Comparison of ENCODE assay signal across 25 cellular contexts in the genomic region with DNA sequence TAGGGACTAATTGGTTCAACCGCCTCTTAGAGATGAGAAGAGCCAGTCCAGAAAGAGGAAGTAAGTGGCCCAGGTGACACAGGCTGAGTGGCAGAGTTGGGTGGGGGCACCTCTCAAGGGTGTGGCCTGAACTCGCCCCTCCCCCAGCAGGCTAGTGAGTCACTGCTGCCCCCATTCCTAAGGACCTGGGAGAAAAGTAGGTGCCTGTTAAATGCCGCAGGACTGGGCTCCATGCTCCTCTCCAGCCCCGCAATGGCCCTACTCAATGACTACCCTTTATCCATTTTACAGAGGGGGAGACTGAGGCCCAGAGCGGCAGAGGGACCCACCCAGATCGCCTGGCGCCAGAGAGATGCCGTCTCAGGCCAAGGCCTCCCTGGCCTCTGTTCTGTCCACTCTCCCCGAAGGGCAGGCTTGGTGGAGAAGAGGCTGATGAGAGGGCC. TPM values are rescaled to one million over a fixed set of nuclear protein-coding genes. Genes with fewer than 3 reads are reported as not detected.
DNase-seq lines count a peak whose midpoint lies in the region; ATAC-seq, FAIRE-seq and TF ChIP-seq lines count a peak whose summit lies in the region.
"Had no signal": no experiment of that assay in that cellular context is flagged by ENCODE, and none has a peak within 500 bp of the region (broad histone marks: within the 10 kb centered on the region; RNA-seq: fewer than 3 reads in every experiment).

No MANE protein-coding gene starts in this region.

- H3K4me2 ChIP-seq in Karpas-422 (ENCODE audit: low read depth, low read length, poor library complexity, severe bottlenecking), result no peak overlapping the region
- H3K4me2 ChIP-seq in OCI-LY1 (ENCODE audit: low read length), result peak overlapping the region; percentile 57
- H3K4me2 ChIP-seq in H1 (ENCODE audit: insufficient read depth in 1 of 2, low read depth in 2 of 2, low read length in 2 of 2), result no peak overlapping the region

- CTCF ChIA-PET in H1 (lab: Charles Lee; ENCODE audit: partially characterized antibody), result interaction anchor here (1.0 to 5.9 kb wide), 5 partner anchors 11 to 207 kb away, joined by 3 to 53 read pairs (median 4); partner anchors contain the start of genes AFMID and TK1

- no peaks in the 10 kb centered on the region for H3K9me2 ChIP-seq in Karpas-422 (replicated peaks; ENCODE audit: insufficient read depth, low read length)
- no peaks in the 10 kb centered on the region for H3K9me2 ChIP-seq in OCI-LY1 (ENCODE audit: low read depth, low read length)

- H3K36me3 Mint-ChIP-seq in stimulated activated effector memory CD8-positive, alpha-beta T cell treated with anti-CD3 and anti-CD28 coated beads, Interleukin-12 subunit alpha, Interleukin-12 subunit beta, amount 100 ng/mL, for 72 hours, result no peaks in the 10 kb centered on the region
- H3K36me3 Mint-ChIP-seq: immature natural killer cell, natural killer cell had no signal

- H3K36me3 ChIP-seq in Karpas-422 (ENCODE audit: insufficient read depth, low read length) (no peaks in the 10 kb centered on the region), OCI-LY1 (ENCODE audit: insufficient read depth, low read length) (no peaks in the 10 kb centered on the region), H1 (ENCODE audit: control insufficient read depth in 2 of 4, insufficient read depth in 4 of 4, low read length in 3 of 4) (no peaks in the 10 kb centered on the region), tibial nerve (no peaks in the 10 kb centered on the region)
- H3K36me3 ChIP-seq: breast epithelium, esophagus squamous epithelium had no signal

- no peaks in the 10 kb centered on the region for H3K9me3 Mint-ChIP-seq in stimulated activated effector memory CD8-positive, alpha-beta T cell treated with anti-CD3 and anti-CD28 coated beads, Interleukin-12 subunit alpha, Interleukin-12 subunit beta, amount 100 ng/mL, for 72 hours
- H3K9me3 Mint-ChIP-seq: activated naive CD8-positive, alpha-beta T cell treated with anti-CD3 and anti-CD28 coated beads, Interleukin-2, amount 50 U/mL, for 24 hours; activated T-helper 17 cell treated with anti-CD3 and anti-CD28 coated beads, Interleukin-2, amount 50 U/mL, for 72 hours; immature natural killer cell; natural killer cell; T-helper 2 cell treated with Interferon-gamma antibody and Interleukin-4, amounts not matched to agents 5 μg/mL and 100 μg/mL, for 36 hours had no signal

- H3K4me1 ChIP-seq in Karpas-422 (ENCODE audit: low read length), result peaks cover 18% of the 10 kb centered on the region
- H3K4me1 ChIP-seq in OCI-LY1 (ENCODE audit: insufficient read depth, low read length, severe bottlenecking), result peaks cover 62% of the 10 kb centered on the region
- peaks cover 0 to 3% (median 0%) of the 10 kb centered on the region in 4 experiments; a peak in 2 of 7 replicates for H3K4me1 ChIP-seq in H1 (replicated peaks in 1 of 4; ENCODE audit: control insufficient read depth in 3 of 4, insufficient read depth in 4 of 4, low read length in 3 of 4)
- no peaks in the 10 kb centered on the region for H3K4me1 ChIP-seq in tibial nerve
- H3K4me1 ChIP-seq: breast epithelium had no signal

- TF ChIP-seq POLR2A in H1 (IDR thresholded peaks at IDR 0.05; ENCODE audit: control extremely low read depth in 1 of 2, low read depth in 2 of 2, low read length in 2 of 2) (no peak), tibial nerve (IDR thresholded peaks at IDR 0.05) (no peak)

- H2AFZ ChIP-seq in Karpas-422 (ENCODE audit: low read length) (no peak overlapping the region), OCI-LY1 (ENCODE audit: low read length) (no peak overlapping the region), H1 (ENCODE audit: low read length) (no peak overlapping the region)

- WGBS in H1 (ENCODE audit: extremely low coverage in 1 of 2, insufficient coverage in 1 of 2, insufficient read length in 1 of 2, insufficient replicate concordance in 2 of 2, low coverage in 1 of 2, low lambda C conversion rate in 2 of 2, missing lambda C conversion rate in 1 of 2), 2 experiments, result 91% methylated on average over 8 of the region's 9 CpGs; no CpG with 5 or more reads in 1 of the 2 experiments
- 88 to 93% methylated on average over 8 to 9 of the region's 9 CpGs for WGBS in tibial nerve, 2 donors

- TF ChIP-seq EP300 in H1 (IDR thresholded peaks at IDR 0.05; ENCODE audit: borderline replicate concordance in 1 of 2, low read depth in 2 of 2, low read length in 2 of 2) (no peak), tibial nerve (IDR thresholded peaks at IDR 0.05) (no peak)

- H3K23ac ChIP-seq in H1 (ENCODE audit: insufficient read length), result no peak overlapping the region

- H3K4me3 Mint-ChIP-seq in stimulated activated effector memory CD8-positive, alpha-beta T cell treated with anti-CD3 and anti-CD28 coated beads, Interleukin-12 subunit alpha, Interleukin-12 subunit beta, amount 100 ng/mL, for 72 hours, result no peak overlapping the region
- H3K4me3 Mint-ChIP-seq: activated naive CD8-positive, alpha-beta T cell treated with anti-CD3 and anti-CD28 coated beads, Interleukin-2, amount 50 U/mL, for 24 hours; activated T-helper 17 cell treated with anti-CD3 and anti-CD28 coated beads, Interleukin-2, amount 50 U/mL, for 72 hours; immature natural killer cell; natural killer cell; T-helper 2 cell treated with Interferon-gamma antibody and Interleukin-4, amounts not matched to agents 5 μg/mL and 100 μg/mL, for 36 hours had no signal

- H3K79me2 ChIP-seq in Karpas-422 (ENCODE audit: low read length) (no peaks in the 10 kb centered on the region), OCI-LY1 (ENCODE audit: insufficient read depth, low read length) (no peaks in the 10 kb centered on the region), H1 (ENCODE audit: control insufficient read depth in 1 of 2, insufficient read depth in 2 of 2, low read length in 2 of 2) (no peaks in the 10 kb centered on the region)

- H3K27ac ChIP-seq in Karpas-422 (ENCODE audit: low read length) (no peak overlapping the region), OCI-LY1 (ENCODE audit: low read depth, low read length, poor library complexity, severe bottlenecking) (peak overlapping the region; percentile 95), H1 (ENCODE audit: low read depth, low read length) (no peak overlapping the region), tibial nerve (no peak overlapping the region)
- H3K27ac ChIP-seq: breast epithelium, esophagus squamous epithelium, testis had no signal

- H3F3A ChIP-seq in OCI-LY1 (ENCODE audit: insufficient read depth, low read length), result no peaks in the 10 kb centered on the region; the same call in 1 of the 2 replicates

- no peak overlapping the region for H4K91ac ChIP-seq in H1 (replicated peaks; ENCODE audit: insufficient read length, low read length)

- H3K14ac ChIP-seq in H1 (ENCODE audit: insufficient read length), result no peak overlapping the region

- no peak overlapping the region for H3K18ac ChIP-seq in H1 (ENCODE audit: extremely low read depth, low read length)

- H3K56ac ChIP-seq in H1 (replicated peaks; ENCODE audit: insufficient read length, low read depth, low read length), result no peak overlapping the region

- TF ChIP-seq RAD21 in H1 (IDR thresholded peaks at IDR 0.05 in 1 of 2, conservative IDR thresholded peaks at IDR 0.05 in 1 of 2; ENCODE audit: low read depth in 2 of 2, low read length in 2 of 2), result no peak

- no peak overlapping the region for H2AK5ac ChIP-seq in H1 (ENCODE audit: low read depth, low read length)

- no peak overlapping the region for H2BK15ac ChIP-seq in H1 (ENCODE audit: low read length)

- POLR2A ChIA-PET in H1 (lab: Charles Lee; ENCODE audit: partially characterized antibody), result interaction anchor here (3.6 kb wide), 1 partner anchor 13 kb away, joined by 16 read pairs; no protein-coding TSS in a partner anchor

- H3K79me1 ChIP-seq in H1 (ENCODE audit: low read depth, low read length), result no peaks in the 10 kb centered on the region; the same call in 1 of the 2 replicates

- H2BK20ac ChIP-seq in H1 (ENCODE audit: low read length), result no peak overlapping the region

- H2BK5ac ChIP-seq in H1 (ENCODE audit: low read depth, low read length), result no peak overlapping the region

- no peaks in the 10 kb centered on the region for H3K9me3 ChIP-seq in Karpas-422 (ENCODE audit: low read length)
- H3K9me3 ChIP-seq in OCI-LY1 (ENCODE audit: low read length), result no peaks in the 10 kb centered on the region
- H3K9me3 ChIP-seq in H1 (ENCODE audit: insufficient read depth in 2 of 2, low read depth in 1 of 2, low read length in 1 of 2), result no peaks in the 10 kb centered on the region
- H3K9me3 ChIP-seq in tibial nerve, result no peaks in the 10 kb centered on the region
- H3K9me3 ChIP-seq: breast epithelium, esophagus squamous epithelium, testis had no signal

- H3K4ac ChIP-seq in H1 (replicated peaks; ENCODE audit: insufficient read length, low read depth, low read length), result no peak overlapping the region

- H4K5ac ChIP-seq in H1 (ENCODE audit: insufficient read length, low read depth, low read length), result no peak overlapping the region

- no peaks in the 10 kb centered on the region; the same call in 1 of the 2 replicates for H3K23me2 ChIP-seq in H1 (ENCODE audit: low read depth, low read length)

- H3K27ac Mint-ChIP-seq in stimulated activated effector memory CD8-positive, alpha-beta T cell treated with anti-CD3 and anti-CD28 coated beads, Interleukin-12 subunit alpha, Interleukin-12 subunit beta, amount 100 ng/mL, for 72 hours, result peak overlapping the region; percentile 29
- H3K27ac Mint-ChIP-seq: activated naive CD8-positive, alpha-beta T cell treated with anti-CD3 and anti-CD28 coated beads, Interleukin-2, amount 50 U/mL, for 24 hours; activated T-helper 17 cell treated with anti-CD3 and anti-CD28 coated beads, Interleukin-2, amount 50 U/mL, for 72 hours; natural killer cell; progenitor cell of endocrine pancreas; T-helper 2 cell treated with Interferon-gamma antibody and Interleukin-4, amounts not matched to agents 5 μg/mL and 100 μg/mL, for 36 hours had no signal

- no peak overlapping the region for H3K9ac ChIP-seq in Karpas-422 (ENCODE audit: low read length)
- peak overlapping the region; percentile 54; the same call in 1 of the 2 replicates for H3K9ac ChIP-seq in OCI-LY1 (ENCODE audit: low read length)
- H3K9ac ChIP-seq in H1 (replicated peaks in 1 of 4; ENCODE audit: extremely low read depth in 1 of 4, low read depth in 3 of 4, low read length in 3 of 4), result no peak overlapping the region

- H2BK120ac ChIP-seq in H1 (replicated peaks; ENCODE audit: low read depth, low read length), result no peak overlapping the region

- peak; percentile 83 for DNase-seq in Karpas-422
- peak in 1 of 2 experiments; percentile 46 for DNase-seq in H1 (ENCODE audit: low read depth in 1 of 2, low spot score in 2 of 2)
- no peak for DNase-seq in stimulated activated effector memory CD8-positive, alpha-beta T cell treated with anti-CD3 and anti-CD28 coated beads, Interleukin-12 subunit alpha, Interleukin-12 subunit beta, amount 100 ng/mL, for 72 hours (ENCODE audit: low spot score in 2 of 2)
- no peak for DNase-seq in stimulated activated CD8-positive, alpha-beta memory T cell treated with anti-CD3 and anti-CD28 coated beads, Interleukin-4, amount 100 ng/mL, for 48 hours
- DNase-seq in DMS53 (lab: John Stamatoyannopoulos, UW), result no peak
- DNase-seq in tibial nerve (ENCODE audit: low spot score in 2 of 2), result no peak
- DNase-seq: activated naive CD8-positive, alpha-beta T cell treated with anti-CD3 and anti-CD28 coated beads, Interleukin-2, amount 50 U/mL, for 24 hours; AML-193; Calu3; esophagus squamous epithelium; immature natural killer cell; natural killer cell; NCI-H1694 treated with DMSO at 0.1 percent for 48 hours; NCI-H2227 treated with DMSO at 0.1 percent for 48 hours; NK-92 treated with Interleukin-12 subunit alpha and Interleukin-12 subunit beta, amount 100 ng/mL, for 24 hours; SHP77 treated with DMSO at 0.1 percent for 48 hours; small intestine; stimulated activated CD4-positive, alpha-beta T cell treated with anti-CD3 and anti-CD28 coated beads, Interleukin-4, amount 100 ng/mL, for 4 hours; testis had no signal

- FAIRE-seq in H1 (lab: Jason Lieb, UNC), result no peak
- FAIRE-seq: small intestine had no signal

- TF ChIP-seq CTCF in OCI-LY1 (IDR thresholded peaks at IDR 0.05; ENCODE audit: low read length), result no peak
- TF ChIP-seq CTCF in H1 (IDR thresholded peaks at IDR 0.05; ENCODE audit: control extremely low read depth in 1 of 3, insufficient read depth in 1 of 3, low read depth in 1 of 3, low read length in 3 of 3), result no peak
- no peak for TF ChIP-seq CTCF in tibial nerve (IDR thresholded peaks at IDR 0.05)

- no peak for ATAC-seq in stimulated activated effector memory CD8-positive, alpha-beta T cell treated with anti-CD3 and anti-CD28 coated beads, Interleukin-12 subunit alpha, Interleukin-12 subunit beta, amount 100 ng/mL, for 72 hours
- ATAC-seq: activated naive CD8-positive, alpha-beta T cell treated with anti-CD3 and anti-CD28 coated beads, Interleukin-2, amount 50 U/mL, for 24 hours; activated T-helper 17 cell treated with anti-CD3 and anti-CD28 coated beads, Interleukin-2, amount 50 U/mL, for 72 hours; natural killer cell had no signal

- no peak overlapping the region for H2BK12ac ChIP-seq in H1 (ENCODE audit: low read depth, low read length)

- H3K27me3 ChIP-seq in Karpas-422 (ENCODE audit: low read length), result no peaks in the 10 kb centered on the region
- no peaks in the 10 kb centered on the region for H3K27me3 ChIP-seq in OCI-LY1 (ENCODE audit: insufficient read depth, low read length)
- H3K27me3 ChIP-seq in H1 (replicated peaks in 1 of 4; ENCODE audit: control insufficient read depth in 3 of 4, extremely low read depth in 1 of 4, insufficient read depth in 3 of 4, low read length in 3 of 4), result no peaks in the 10 kb centered on the region
- no peaks in the 10 kb centered on the region for H3K27me3 ChIP-seq in tibial nerve
- H3K27me3 ChIP-seq: breast epithelium, testis had no signal

- no peaks in the 10 kb centered on the region for H4K20me1 ChIP-seq in Karpas-422 (ENCODE audit: insufficient read depth, low read depth, low read length)
- H4K20me1 ChIP-seq in OCI-LY1 (ENCODE audit: insufficient read depth, low read length), result no peaks in the 10 kb centered on the region
- no peaks in the 10 kb centered on the region for H4K20me1 ChIP-seq in H1 (replicated peaks in 1 of 2; ENCODE audit: control insufficient read depth in 1 of 2, insufficient read depth in 2 of 2, low read length in 2 of 2)

- peaks cover 22% of the 10 kb centered on the region for H3K4me1 Mint-ChIP-seq in stimulated activated effector memory CD8-positive, alpha-beta T cell treated with anti-CD3 and anti-CD28 coated beads, Interleukin-12 subunit alpha, Interleukin-12 subunit beta, amount 100 ng/mL, for 72 hours
- H3K4me1 Mint-ChIP-seq: immature natural killer cell had no signal

- H4K8ac ChIP-seq in H1 (ENCODE audit: extremely low read depth, insufficient read depth, low read length), result peak overlapping the region; percentile 39

- no peak overlapping the region for H3K4me3 ChIP-seq in Karpas-422 (ENCODE audit: low read length)
- peak overlapping the region; percentile 31 for H3K4me3 ChIP-seq in OCI-LY1 (ENCODE audit: low read depth, low read length, poor library complexity, severe bottlenecking)
- H3K4me3 ChIP-seq in H1 (ENCODE audit: extremely low read depth in 1 of 4, insufficient read depth in 2 of 4, low read depth in 3 of 4, low read length in 4 of 4), result no peak overlapping the region
- H3K4me3 ChIP-seq in tibial nerve, result no peak overlapping the region
- H3K4me3 ChIP-seq: breast epithelium, esophagus squamous epithelium, testis had no signal

RNA-seq across cellular contexts. Expression of gene TMEM235, which starts 8.1 kb away (rescaled TPM):
- total RNA-seq in Karpas-422 (2014; rRNA removed; shearing (Covaris generic); ENCODE audit: low replicate concordance), result not detected in 2 replicates
- 0.15 TPM in 1 of 2 replicates, not detected in the other for total RNA-seq in H1 (2021; fragmentation: NEBNext Ultra II Directional; extraction: Animal tissue kit (Norgen Biotek cat#: 25700))
- polyA plus RNA-seq in H1 (2011; rRNA removed), result 0.05 and 0.14 TPM in 2 replicates
- 0.17 TPM for polyA plus RNA-seq in H1 (2011; cell fraction: cytosol; rRNA removed)
- polyA plus RNA-seq in H1 (2011; cell fraction: nucleus; rRNA removed), result 0.68 TPM
- polyA plus RNA-seq in H1 (2012, experiment 1 of 2), result 0.13 to 0.36 TPM (median 0.23 TPM) in 4 replicates
- polyA plus RNA-seq in H1 (2012, experiment 2 of 2), result not detected
- polyA plus RNA-seq in H1 (2013, experiment 1 of 2), result 0.02 TPM
- polyA plus RNA-seq in H1 (2013, experiment 2 of 2), result not detected
- not detected in 2 replicates for polyA minus RNA-seq in H1 (2011; rRNA and poly(A)+ RNA removed)
- polyA minus RNA-seq in H1 (2011; cell fraction: cytosol; rRNA and poly(A)+ RNA removed), result not detected
- not detected for polyA minus RNA-seq in H1 (2011; cell fraction: nucleus; rRNA and poly(A)+ RNA removed)
- total RNA-seq in tibial nerve, result not detected
- total RNA-seq: activated T-helper 17 cell treated with anti-CD3 and anti-CD28 coated beads, Interleukin-2, amount 50 U/mL, for 72 hours; breast epithelium; Calu3; LHCN-M2; natural killer cell; progenitor cell of endocrine pancreas; testis had no signal
- polyA plus RNA-seq: immature natural killer cell, small intestine had no signal

RNA-seq across cellular contexts. Expression of gene BIRC5, which starts 25.5 kb away (rescaled TPM):
- total RNA-seq in Karpas-422 (2014; rRNA removed; shearing (Covaris generic); ENCODE audit: low replicate concordance), result 45.4 and 46.8 TPM in 2 replicates
- 106 and 108 TPM in 2 replicates for total RNA-seq in H1 (2021; fragmentation: NEBNext Ultra II Directional; extraction: Animal tissue kit (Norgen Biotek cat#: 25700))
- 42.2 and 48.8 TPM in 2 replicates for polyA plus RNA-seq in H1 (2011; rRNA removed)
- polyA plus RNA-seq in H1 (2011; cell fraction: cytosol; rRNA removed), result 53.5 TPM
- polyA plus RNA-seq in H1 (2011; cell fraction: nucleus; rRNA removed), result 78.0 TPM
- 58.7 to 71.7 TPM (median 68.1 TPM) in 4 replicates for polyA plus RNA-seq in H1 (2012, experiment 1 of 2)
- polyA plus RNA-seq in H1 (2012, experiment 2 of 2), result 111 TPM
- 64.6 TPM for polyA plus RNA-seq in H1 (2013, experiment 1 of 2)
- 66.0 TPM for polyA plus RNA-seq in H1 (2013, experiment 2 of 2)
- polyA minus RNA-seq in H1 (2011; rRNA and poly(A)+ RNA removed), result 39.6 and 46.5 TPM in 2 replicates
- 43.1 TPM for polyA minus RNA-seq in H1 (2011; cell fraction: cytosol; rRNA and poly(A)+ RNA removed)
- 41.5 TPM for polyA minus RNA-seq in H1 (2011; cell fraction: nucleus; rRNA and poly(A)+ RNA removed)
- 1 to 10 TPM in 1 of 4 donors, under 1 TPM in 2, not detected in 1; 0.87 to 8.7 (median 0.98) TPM for total RNA-seq in tibial nerve

RNA-seq across cellular contexts. Expression of gene AFMID, which starts 52.3 kb away (rescaled TPM):
- total RNA-seq in Karpas-422 (2014; rRNA removed; shearing (Covaris generic); ENCODE audit: low replicate concordance), result 94.3 and 104 TPM in 2 replicates
- 53.0 and 54.8 TPM in 2 replicates for total RNA-seq in H1 (2021; fragmentation: NEBNext Ultra II Directional; extraction: Animal tissue kit (Norgen Biotek cat#: 25700))
- polyA plus RNA-seq in H1 (2011; rRNA removed), result 49.0 and 61.6 TPM in 2 replicates
- polyA plus RNA-seq in H1 (2011; cell fraction: cytosol; rRNA removed), result 63.2 TPM
- 58.5 TPM for polyA plus RNA-seq in H1 (2011; cell fraction: nucleus; rRNA removed)
- 47.6 to 75.1 TPM (median 68.4 TPM) in 4 replicates for polyA plus RNA-seq in H1 (2012, experiment 1 of 2)
- polyA plus RNA-seq in H1 (2012, experiment 2 of 2), result 91.1 TPM
- 40.1 TPM for polyA plus RNA-seq in H1 (2013, experiment 1 of 2)
- polyA plus RNA-seq in H1 (2013, experiment 2 of 2), result 39.2 TPM
- 55.5 and 83.5 TPM in 2 replicates for polyA minus RNA-seq in H1 (2011; rRNA and poly(A)+ RNA removed)
- 30.7 TPM for polyA minus RNA-seq in H1 (2011; cell fraction: cytosol; rRNA and poly(A)+ RNA removed)
- 42.0 TPM for polyA minus RNA-seq in H1 (2011; cell fraction: nucleus; rRNA and poly(A)+ RNA removed)
- total RNA-seq in tibial nerve, result 10 to 100 TPM; 29.7 to 40.6 (median 37.7) TPM

RNA-seq across cellular contexts. Expression of gene TK1, which starts 52.7 kb away (rescaled TPM):
- 22.7 and 48.0 TPM in 2 replicates for total RNA-seq in Karpas-422 (2014; rRNA removed; shearing (Covaris generic); ENCODE audit: low replicate concordance)
- total RNA-seq in H1 (2021; fragmentation: NEBNext Ultra II Directional; extraction: Animal tissue kit (Norgen Biotek cat#: 25700)), result 66.9 and 76.5 TPM in 2 replicates
- polyA plus RNA-seq in H1 (2011; rRNA removed), result 147 and 170 TPM in 2 replicates
- polyA plus RNA-seq in H1 (2011; cell fraction: cytosol; rRNA removed), result 150 TPM
- 168 TPM for polyA plus RNA-seq in H1 (2011; cell fraction: nucleus; rRNA removed)
- polyA plus RNA-seq in H1 (2012, experiment 1 of 2), result 50.8 to 96.9 TPM (median 88.1 TPM) in 4 replicates
- polyA plus RNA-seq in H1 (2012, experiment 2 of 2), result 148 TPM
- 57.7 TPM for polyA plus RNA-seq in H1 (2013, experiment 1 of 2)
- 54.1 TPM for polyA plus RNA-seq in H1 (2013, experiment 2 of 2)
- 110 and 113 TPM in 2 replicates for polyA minus RNA-seq in H1 (2011; rRNA and poly(A)+ RNA removed)
- 54.3 TPM for polyA minus RNA-seq in H1 (2011; cell fraction: cytosol; rRNA and poly(A)+ RNA removed)
- 42.3 TPM for polyA minus RNA-seq in H1 (2011; cell fraction: nucleus; rRNA and poly(A)+ RNA removed)
- 1 to 10 TPM; 1.0 to 6.6 (median 1.6) TPM for total RNA-seq in tibial nerve
